In the genomic region with DNA sequence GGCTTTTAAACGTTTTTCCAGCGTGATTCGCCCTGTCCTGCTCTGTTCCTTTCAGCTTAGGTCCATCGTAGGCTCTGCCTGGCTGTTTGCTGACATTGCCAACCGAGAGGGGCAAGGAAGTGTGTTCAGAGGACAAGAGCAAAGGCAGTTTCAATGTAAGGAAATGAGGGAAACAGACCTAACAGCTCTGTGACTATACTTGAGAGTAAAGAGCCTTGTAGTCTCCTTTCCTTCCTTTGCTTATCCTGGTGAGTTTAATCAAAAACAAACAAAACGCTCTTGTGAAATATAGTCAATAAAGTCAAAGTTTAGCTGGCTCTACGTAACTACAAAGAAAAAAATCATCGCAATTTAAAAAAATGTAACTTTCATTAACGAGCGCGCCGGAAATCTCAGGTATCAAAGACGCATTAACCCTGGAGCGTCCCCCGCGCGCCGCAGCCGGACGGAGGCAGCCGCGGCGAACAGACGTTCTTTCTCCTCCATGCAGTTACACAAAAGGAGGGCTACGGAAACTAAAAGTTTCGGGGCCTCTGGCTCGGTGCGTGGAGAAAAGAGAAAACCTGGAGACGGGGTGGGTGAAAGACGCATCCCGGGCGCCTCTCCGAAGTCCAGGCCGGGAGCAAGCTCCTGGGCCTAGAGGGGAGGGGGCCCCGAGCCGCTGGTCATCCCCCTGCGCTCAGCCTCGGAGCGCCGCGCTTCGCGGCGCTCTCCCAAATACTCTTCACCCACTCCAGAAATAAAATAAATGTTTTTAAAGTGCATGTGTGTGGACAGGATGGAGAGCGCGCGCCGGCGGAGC, we compare ENCODE assay signal across 7 cellular contexts. TPM values are rescaled to one million over a fixed set of nuclear protein-coding genes. Genes with fewer than 3 reads are reported as not detected.
DNase-seq lines count a peak whose midpoint lies in the region; ATAC-seq and TF ChIP-seq lines count a peak whose summit lies in the region.

No MANE protein-coding gene starts in this region.

- intact Hi-C loops in lower lobe of right lung (cut with DNase I) (no loop called here), upper lobe of right lung (cut with DNase I) (no loop called here)

- no peak for TF ChIP-seq CTCF in lower lobe of right lung (IDR thresholded peaks at IDR 0.05)
- TF ChIP-seq CTCF in upper lobe of right lung (IDR thresholded peaks at IDR 0.05) = no peak

- peaks cover 16% of the 10 kb centered on the region for H3K4me1 ChIP-seq in GM23248 (ENCODE audit: insufficient read depth)
- H3K4me1 ChIP-seq in lower lobe of right lung = peaks cover 7% of the 10 kb centered on the region
- no peaks in the 10 kb centered on the region for H3K4me1 ChIP-seq in upper lobe of right lung

- H3K36me3 ChIP-seq in GM23248 (ENCODE audit: low read depth) (no peaks in the 10 kb centered on the region), lower lobe of right lung (no peaks in the 10 kb centered on the region), upper lobe of right lung (no peaks in the 10 kb centered on the region)

- in situ Hi-C loops in GM23248 (cut with MboI) = no loop called here

- peak overlapping the region; percentile 92 for H2AFZ ChIP-seq in GM23248

- H3K27ac ChIP-seq in GM23248 (peak overlapping the region; percentile 71), lower lobe of right lung (peak overlapping the region; percentile 91), upper lobe of right lung (peak overlapping the region; percentile 94)

- H3K79me2 ChIP-seq in GM23248 (ENCODE audit: insufficient read depth) = peaks cover 31% of the 10 kb centered on the region

- H3K4me3 ChIP-seq in GM23248 (peak overlapping the region; percentile 83), lower lobe of right lung (peak overlapping the region; percentile 76), upper lobe of right lung (peak overlapping the region; percentile 70)

- no peaks in the 10 kb centered on the region for H4K20me1 ChIP-seq in GM23248 (ENCODE audit: insufficient read depth)

- no peaks in the 10 kb centered on the region for H3K27me3 ChIP-seq in GM23248 (replicated peaks; ENCODE audit: insufficient read depth)
- peaks cover 9% of the 10 kb centered on the region for H3K27me3 ChIP-seq in lower lobe of right lung (ENCODE audit: low read depth)
- peaks cover 18% of the 10 kb centered on the region for H3K27me3 ChIP-seq in upper lobe of right lung

- H3K9me3 ChIP-seq in GM23248 (ENCODE audit: low read depth) (no peaks in the 10 kb centered on the region), lower lobe of right lung (no peaks in the 10 kb centered on the region), upper lobe of right lung (no peaks in the 10 kb centered on the region)

- no peaks in the 10 kb centered on the region for H3K9me2 ChIP-seq in GM23248 (ENCODE audit: insufficient read depth)

- DNase-seq in GM23248 (peak; percentile 78), NCI-H446 treated with DMSO at 0.1 percent for 48 hours (lab: John Stamatoyannopoulos, UW) (peak; percentile 75), dermis blood vessel endothelial cell (peak; percentile 71), lower lobe of right lung (peak; percentile 41), upper lobe of right lung (peak; percentile 61), NCI-H2029 (lab: John Stamatoyannopoulos, UW) (no peak)

- 1% methylated on average over 49 of the region's 49 CpGs for WGBS in GM23248 (ENCODE audit: low coverage in 1 of 2, low lambda C conversion rate in 2 of 2, missing lambda C conversion rate in 2 of 2), 2 experiments

- peak overlapping the region; percentile 98 for H3K4me2 ChIP-seq in GM23248 (ENCODE audit: unreplicated experiment)

- peak overlapping the region; percentile 85 for H3K9ac ChIP-seq in GM23248

- H3F3A ChIP-seq in GM23248 (ENCODE audit: insufficient read depth) = peaks cover 24% of the 10 kb centered on the region

- ATAC-seq in lower lobe of right lung (peak; percentile 19 to 26), upper lobe of right lung (peak; percentile 20), HG03039 (IDR thresholded peaks at IDR 0.05; ENCODE audit: unreplicated experiment) (no peak)

RNA-seq across cellular contexts. Expression of gene ADGRL2, which starts 0.6 kb away (rescaled TPM):
- 41.6 and 43.4 TPM in 2 replicates for total RNA-seq in GM23248 (2014; rRNA removed; shearing (Covaris generic))
- 12.3 and 15.6 TPM in 2 replicates for polyA plus RNA-seq in GM23248 (2016; fragmentation: Nextera tagmentation; extraction: Ambion mirVana)
- total RNA-seq in dermis blood vessel endothelial cell = 107 and 117 TPM in 2 replicates
- total RNA-seq in lower lobe of right lung = 97.9 TPM
- 104 TPM for total RNA-seq in upper lobe of right lung
